Comparison of ENCODE assay signal across 20 cellular contexts in genomic region chr2:70698847-70699246, GRCh38.
DNase-seq lines count a peak whose midpoint lies in the region; ATAC-seq, FAIRE-seq and TF ChIP-seq lines count a peak whose summit lies in the region.
"Had no signal": no experiment of that assay in that cellular context is flagged by ENCODE, and none has a peak within 500 bp of the region (broad histone marks: within the 10 kb centered on the region; RNA-seq: fewer than 3 reads in every experiment).

No MANE protein-coding gene starts in this region.

- peaks cover 4% of the 10 kb centered on the region for H3K27me3 Mint-ChIP-seq in astrocyte (ENCODE audit: low read depth, unreplicated experiment)

- no peak for TF ChIP-seq CTCF in AG10803 (conservative IDR thresholded peaks at IDR 0.05; ENCODE audit: low read length)
- TF ChIP-seq CTCF in astrocyte (IDR thresholded peaks at IDR 0.05; ENCODE audit: insufficient read depth, low read depth, low read length) = no peak
- TF ChIP-seq CTCF in fibroblast of the aortic adventitia (IDR thresholded peaks at IDR 0.05; ENCODE audit: insufficient read depth, low read length) = no peak
- no peak for TF ChIP-seq CTCF in MM.1S (IDR thresholded peaks at IDR 0.05; ENCODE audit: low read length)

- H3K79me2 ChIP-seq in astrocyte (ENCODE audit: insufficient read depth, low read length) = no peaks in the 10 kb centered on the region
- H3K79me2 ChIP-seq in MM.1S (ENCODE audit: low read length) = no peaks in the 10 kb centered on the region

- FAIRE-seq in H54 (lab: Jason Lieb, UNC) (peak; percentile 90), astrocyte (lab: Jason Lieb, UNC) (no peak)
- FAIRE-seq: GM12878 had no signal

- intact Hi-C loops in Right ventricle myocardium inferior (cut with DNase I) = no loop called here

- H3K27me3 ChIP-seq in astrocyte (ENCODE audit: insufficient read depth, low read length) (no peaks in the 10 kb centered on the region), MM.1S (replicated peaks; ENCODE audit: insufficient read depth, low read length) (no peaks in the 10 kb centered on the region)

- no peaks in the 10 kb centered on the region for H3K9me3 Mint-ChIP-seq in astrocyte (ENCODE audit: unreplicated experiment)
- H3K9me3 Mint-ChIP-seq: GM23338 had no signal

- H4K20me1 ChIP-seq in astrocyte (ENCODE audit: insufficient read depth, low read length) = no peaks in the 10 kb centered on the region
- H4K20me1 ChIP-seq in MM.1S (ENCODE audit: insufficient read depth, low read length) = no peaks in the 10 kb centered on the region

- no peak overlapping the region for H3K27ac Mint-ChIP-seq in astrocyte (ENCODE audit: unreplicated experiment)
- H3K27ac Mint-ChIP-seq: GM23338 had no signal

- peaks cover 2% of the 10 kb centered on the region for H3K4me1 ChIP-seq in astrocyte (ENCODE audit: insufficient read depth, low read length)
- no peaks in the 10 kb centered on the region for H3K4me1 ChIP-seq in MM.1S (ENCODE audit: low read length)

- DNase-seq in AG10803 (ENCODE audit: low read depth) (peak; percentile 43), H54 (ENCODE audit: insufficient read length, low spot score) (no peak), astrocyte (ENCODE audit: low read depth) (peak; percentile 51), fibroblast of the aortic adventitia (ENCODE audit: low read depth) (peak; percentile 16), Right ventricle myocardium inferior (ENCODE audit: missing footprints) (no peak), NCI-H1092 (lab: John Stamatoyannopoulos, UW) (no peak), MM.1S (no peak), COLO668 (lab: John Stamatoyannopoulos, UW; ENCODE audit: unreplicated experiment) (no peak)
- DNase-seq: DMS53, EL, KG1, NCI-H1417 treated with DMSO at 0.1 percent for 48 hours, NCI-H187 treated with DMSO at 0.1 percent for 48 hours, NCI-H446, OCI-M1, SHP77, T-helper 1 cell had no signal

- H3K36me3 Mint-ChIP-seq in astrocyte (ENCODE audit: low read depth, unreplicated experiment) = peaks cover 1% of the 10 kb centered on the region

- peaks cover 1% of the 10 kb centered on the region for H3K4me1 Mint-ChIP-seq in astrocyte (ENCODE audit: low read depth, unreplicated experiment)

- H3F3A ChIP-seq in MM.1S (ENCODE audit: insufficient read depth, low read length) = no peaks in the 10 kb centered on the region

- no peak for ATAC-seq in Right ventricle myocardium inferior
- ATAC-seq: GM12878, GM23338, HepG2 had no signal

- H2AFZ ChIP-seq in astrocyte (ENCODE audit: low read depth, low read length) (no peak overlapping the region), MM.1S (ENCODE audit: low read length) (no peak overlapping the region)
- H2AFZ ChIP-seq: GM23338 had no signal

- H3K36me3 ChIP-seq in astrocyte (ENCODE audit: insufficient read depth, low read length) = no peaks in the 10 kb centered on the region
- H3K36me3 ChIP-seq in MM.1S (replicated peaks; ENCODE audit: insufficient read depth, low read length) = no peaks in the 10 kb centered on the region

- no peak overlapping the region for H3K27ac ChIP-seq in astrocyte (ENCODE audit: low read depth, low read length)
- H3K27ac ChIP-seq in MM.1S (ENCODE audit: low read length) = no peak overlapping the region

- no peak overlapping the region for H3K4me2 ChIP-seq in astrocyte (ENCODE audit: low read length)
- H3K4me2 ChIP-seq in MM.1S (ENCODE audit: low read depth, low read length) = no peak overlapping the region
- H3K4me2 ChIP-seq: GM23338 had no signal

- H3K9me3 ChIP-seq in astrocyte (ENCODE audit: insufficient read depth, low read depth, low read length) (no peaks in the 10 kb centered on the region), MM.1S (replicated peaks; ENCODE audit: insufficient read depth, low read length) (no peaks in the 10 kb centered on the region)

- no peak for TF ChIP-seq POLR2A in H54 (IDR thresholded peaks at IDR 0.05; ENCODE audit: low read depth, low read length)

- H3K4me3 ChIP-seq in AG10803 (ENCODE audit: low read length) = no peak overlapping the region
- H3K4me3 ChIP-seq in astrocyte (ENCODE audit: insufficient read depth, low read depth, low read length) = no peak overlapping the region
- H3K4me3 ChIP-seq in fibroblast of the aortic adventitia (ENCODE audit: low read depth, low read length) = no peak overlapping the region
- no peak overlapping the region for H3K4me3 ChIP-seq in MM.1S (ENCODE audit: low read length)
- H3K4me3 ChIP-seq: GM12878, GM23338 had no signal

- H3K9ac ChIP-seq in astrocyte (ENCODE audit: low read length) (no peak overlapping the region), MM.1S (ENCODE audit: low read length) (no peak overlapping the region)

- H3K9me2 ChIP-seq in MM.1S (replicated peaks; ENCODE audit: insufficient read depth, low read length) = no peaks in the 10 kb centered on the region

- no peak overlapping the region for H3K4me3 Mint-ChIP-seq in astrocyte (ENCODE audit: unreplicated experiment)
- H3K4me3 Mint-ChIP-seq: GM23338 had no signal

Comparison
In these comparisons a context has a peak if more than half of its experiments do, and no peak if none do; other contexts are left out.
1. DNase-seq: peak in AG10803 (single experiment), astrocyte (single experiment) and fibroblast of the aortic adventitia (single experiment); none in H54 (single experiment), Right ventricle myocardium inferior (single experiment), NCI-H1092 (single experiment), MM.1S (single experiment) and COLO668 (single experiment).